In the genomic region with DNA sequence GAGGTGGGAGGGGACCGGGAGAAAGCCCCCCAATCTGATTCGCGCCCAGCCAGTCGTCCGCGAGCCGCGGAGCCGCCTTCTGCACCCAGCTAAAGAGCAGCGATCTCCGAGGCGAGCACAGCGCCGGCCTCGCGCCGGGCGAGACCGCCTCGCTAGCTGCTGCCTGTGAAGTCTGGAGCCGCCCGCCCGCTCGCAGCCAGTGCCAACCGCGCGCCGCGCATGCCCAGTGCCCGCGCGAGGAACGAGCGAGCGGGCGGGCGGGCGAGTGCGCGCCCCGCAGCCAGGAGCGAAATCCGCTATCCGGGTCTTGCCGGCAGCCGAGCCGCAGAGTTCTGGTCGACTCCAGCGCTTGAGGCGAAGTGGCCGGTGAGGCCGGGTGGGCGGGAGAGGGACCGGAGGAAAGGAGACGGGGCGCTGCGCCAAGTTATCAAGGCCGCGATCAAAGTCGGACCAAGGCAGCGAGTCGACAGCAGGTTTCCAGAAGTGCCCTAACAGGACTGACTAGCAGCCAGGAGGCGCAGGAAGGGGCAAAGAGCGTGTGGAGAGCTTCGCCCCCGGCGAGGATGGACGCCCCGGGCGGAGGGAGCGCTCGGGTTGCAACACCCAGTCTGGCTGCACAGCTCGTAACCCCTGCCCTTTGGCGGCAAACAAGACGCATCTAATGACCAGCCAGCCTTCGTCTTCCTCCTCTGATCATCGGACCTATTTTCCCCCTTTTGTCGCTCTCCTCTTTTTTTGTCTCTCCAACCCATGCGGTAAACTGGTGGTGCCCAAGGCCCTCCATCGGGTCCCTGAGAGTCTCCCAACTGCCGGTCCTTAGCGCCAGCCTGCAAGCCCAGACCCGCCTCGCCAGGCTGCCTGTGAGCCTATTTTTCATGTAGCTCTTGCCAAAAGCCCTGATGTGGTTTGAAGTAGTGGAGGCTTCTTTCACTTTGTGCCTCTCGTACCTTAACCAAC, we compare ENCODE assay signal across 8 cellular contexts. TPM values are rescaled to one million over a fixed set of nuclear protein-coding genes. Genes with fewer than 3 reads are reported as not detected.
DNase-seq lines count a peak whose midpoint lies in the region; ATAC-seq and TF ChIP-seq lines count a peak whose summit lies in the region.

A gene (minus strand): TSS at position 174 of the 957 bp plus-strand sequence. CDS start 106,437 bp downstream, outside the sequence.

- DNase-seq in AML-193 (lab: John Stamatoyannopoulos, UW) (peak; percentile 85), NCI-H460 (ENCODE audit: extremely low read depth, low read depth) (peak; percentile 78), coronary artery (ENCODE audit: low spot score) (peak; percentile 94), left colon (peak; percentile 86 to 92)
- peak; percentile 90 for DNase-seq in activated CD4-positive, alpha-beta T cell treated with anti-CD3 and anti-CD28 coated beads for 48 hours
- peak; percentile 82 for DNase-seq in stimulated activated CD4-positive, alpha-beta T cell treated with anti-CD3 and anti-CD28 coated beads, Interleukin-1b, Interleukin-23, amount 100 ng/mL, for 4 hours (ENCODE audit: low read depth in 2 of 2)

- intact Hi-C loops in left colon (cut with DNase I, micrococcal nuclease): no loop called here

- peak within 1 kb of the TSS; percentile 91 for H3K27ac ChIP-seq in coronary artery

- peak; percentile 86 for TF ChIP-seq POLR2A in GM19193 (IDR thresholded peaks at IDR 0.05; ENCODE audit: extremely low read depth, insufficient read depth, insufficient read length)

- TF ChIP-seq CTCF in coronary artery (IDR thresholded peaks at IDR 0.05): no peak

- peak within 1 kb of the TSS; percentile 87 for H3K4me3 ChIP-seq in coronary artery

- ATAC-seq in HG03378 (IDR thresholded peaks at IDR 0.05; ENCODE audit: unreplicated experiment) (peak; percentile 73), left colon (peak; percentile 85)

RNA-seq across cellular contexts. Expression of the gene that starts here (rescaled TPM):
- 13.8 and 14.3 TPM in 2 replicates for total RNA-seq in NCI-H460 (2014; rRNA removed; shearing (Covaris generic))
- 6.8 and 9.4 TPM in 2 replicates for polyA plus RNA-seq in NCI-H460 (2014; cell fraction: nucleus; rRNA removed)
- total RNA-seq in left colon: 100 to 1,000 TPM; 121 to 183 TPM

Comparison
In these comparisons a context has a peak if more than half of its experiments do, and no peak if none do; other contexts are left out.
1. Peak in every context shown above with its lines: DNase-seq, ATAC-seq, H3K4me3 ChIP-seq and H3K27ac ChIP-seq.